27 cellular contexts compared by ENCODE assay signal in genomic region chrX:18465051-18465450, GRCh38.
"Had no signal": no experiment of that assay in that cellular context is flagged by ENCODE, and none has a peak within 500 bp of the region (broad histone marks: within the 10 kb centered on the region; RNA-seq: fewer than 3 reads in every experiment).

No MANE protein-coding gene starts in this region.

- H3K27ac ChIP-seq: left lung, lower lobe of right lung, pancreas, prostate gland, spleen, tibial nerve, uterus had no signal

- ATAC-seq: left colon; left lung; lower lobe of right lung; naive thymus-derived CD4-positive, alpha-beta T cell; pancreas; right cardiac atrium; sciatic nerve; stimulated activated effector memory CD8-positive, alpha-beta T cell treated with anti-CD3 and anti-CD28 coated beads, Interleukin-12 subunit alpha, Interleukin-12 subunit beta, amount 100 ng/mL, for 72 hours had no signal

- H3K9me3 ChIP-seq: left lung, lower lobe of right lung, pancreas, prostate gland, spleen, tibial nerve, uterus had no signal

- DNase-seq: hypothalamus; immature natural killer cell; kidney; left colon; left lung; lower lobe of right lung; mammary epithelial cell; mesenchymal stem cell; naive thymus-derived CD4-positive, alpha-beta T cell; nucleus accumbens; pancreas; posterior cingulate gyrus; retina; right cardiac atrium; small intestine; spleen; stimulated activated CD4-positive, alpha-beta T cell treated with anti-CD3 and anti-CD28 coated beads, Interleukin-4, amount 100 ng/mL, for 24 hours; stimulated activated naive CD4-positive, alpha-beta T cell; uterus had no signal

- H3K4me1 Mint-ChIP-seq: stimulated activated effector memory CD8-positive, alpha-beta T cell treated with anti-CD3 and anti-CD28 coated beads, Interleukin-12 subunit alpha, Interleukin-12 subunit beta, amount 100 ng/mL, for 72 hours had no signal

- H3K27me3 ChIP-seq: left lung, pancreas, spleen, tibial nerve, uterus had no signal

- H3K4me3 ChIP-seq: left lung, lower lobe of right lung, pancreas, prostate gland, spleen, tibial nerve, uterus had no signal

- H3K4me3 Mint-ChIP-seq: immature natural killer cell; naive thymus-derived CD4-positive, alpha-beta T cell; nephron; neural crest cell; stimulated activated effector memory CD8-positive, alpha-beta T cell treated with anti-CD3 and anti-CD28 coated beads, Interleukin-12 subunit alpha, Interleukin-12 subunit beta, amount 100 ng/mL, for 72 hours; stimulated activated naive CD8-positive, alpha-beta T cell treated with anti-CD3 and anti-CD28 coated beads, Interleukin-15, Interleukin-2, amounts not matched to agents 100 ng/mL and 50 ng/mL, for 24 hours; type B pancreatic cell had no signal

- H3K27ac Mint-ChIP-seq: immature natural killer cell; naive thymus-derived CD4-positive, alpha-beta T cell; nephron; stimulated activated effector memory CD8-positive, alpha-beta T cell treated with anti-CD3 and anti-CD28 coated beads, Interleukin-12 subunit alpha, Interleukin-12 subunit beta, amount 100 ng/mL, for 72 hours; stimulated activated naive CD8-positive, alpha-beta T cell treated with anti-CD3 and anti-CD28 coated beads, Interleukin-15, Interleukin-2, amounts not matched to agents 100 ng/mL and 50 ng/mL, for 24 hours; type B pancreatic cell had no signal

- FAIRE-seq: kidney, small intestine had no signal

- H3K4me1 ChIP-seq: left lung, pancreas, prostate gland, spleen, tibial nerve, uterus had no signal

- H3K36me3 Mint-ChIP-seq: immature natural killer cell; stimulated activated effector memory CD8-positive, alpha-beta T cell treated with anti-CD3 and anti-CD28 coated beads, Interleukin-12 subunit alpha, Interleukin-12 subunit beta, amount 100 ng/mL, for 72 hours had no signal

- H3K9me3 Mint-ChIP-seq: immature natural killer cell; neural crest cell; stimulated activated effector memory CD8-positive, alpha-beta T cell treated with anti-CD3 and anti-CD28 coated beads, Interleukin-12 subunit alpha, Interleukin-12 subunit beta, amount 100 ng/mL, for 72 hours; stimulated activated naive CD8-positive, alpha-beta T cell treated with anti-CD3 and anti-CD28 coated beads, Interleukin-15, Interleukin-2, amounts not matched to agents 100 ng/mL and 50 ng/mL, for 24 hours; type B pancreatic cell had no signal

- H3K36me3 ChIP-seq: left lung, lower lobe of right lung, pancreas, prostate gland, spleen, tibial nerve, uterus had no signal

- H3K27me3 Mint-ChIP-seq: naive thymus-derived CD4-positive, alpha-beta T cell; stimulated activated naive CD8-positive, alpha-beta T cell treated with anti-CD3 and anti-CD28 coated beads, Interleukin-15, Interleukin-2, amounts not matched to agents 100 ng/mL and 50 ng/mL, for 24 hours; type B pancreatic cell had no signal
